3 cellular contexts compared by ENCODE assay signal in genomic region chr6:25869840-25870239, GRCh38.
TF ChIP-seq lines count a peak whose summit lies in the region.

No MANE protein-coding gene starts in this region.

TF ChIP-seq in A549, 52 proteins besides CTCF, POLR2A, EP300 and RAD21:
- TF ChIP-seq MAFK (IDR thresholded peaks at IDR 0.05; ENCODE audit: partially characterized antibody) (peak; percentile 73), HEYL (CRISPR knock-in tag; IDR thresholded peaks at IDR 0.05) (no peak)

TF ChIP-seq in IMR-90, 13 proteins besides CTCF, POLR2A, EP300 and RAD21:
- TF ChIP-seq MAFK (IDR thresholded peaks at IDR 0.05; ENCODE audit: low read depth, low read length) = peak; percentile 69
- TF ChIP-seq RFX5 (IDR thresholded peaks at IDR 0.05; ENCODE audit: low read depth, low read length) = no peak

TF ChIP-seq in K562, 482 proteins besides CTCF, POLR2A, EP300 and RAD21:
- TF ChIP-seq MXI1 (IDR thresholded peaks at IDR 0.05; ENCODE audit: low read depth, low read length) = no peak
- TF ChIP-seq ATF6 (CRISPR knock-in tag; IDR thresholded peaks at IDR 0.05) = no peak
- no peak for TF ChIP-seq CBX5 (IDR thresholded peaks at IDR 0.05; ENCODE audit: borderline replicate concordance, low read depth)
- TF ChIP-seq NFE2 (IDR thresholded peaks at IDR 0.05; ENCODE audit: low read depth) = no peak
- TF ChIP-seq ARID3A (IDR thresholded peaks at IDR 0.05; ENCODE audit: borderline replicate concordance, low read depth, low read length) = no peak
- peak; percentile 53 for TF ChIP-seq MAFG (tag; conservative IDR thresholded peaks at IDR 0.05)
- no peak for TF ChIP-seq HMG20A (CRISPR knock-in tag; conservative IDR thresholded peaks at IDR 0.05)
- TF ChIP-seq PML (IDR thresholded peaks at IDR 0.05; ENCODE audit: low read length) = no peak
- peak; percentile 69 for TF ChIP-seq ZNF316 (IDR thresholded peaks at IDR 0.05)
- no peak for TF ChIP-seq CBFA2T3 (IDR thresholded peaks at IDR 0.05)
- peak; percentile 66; the same call in 1 of the 2 replicates for TF ChIP-seq C11orf30 (IDR thresholded peaks at IDR 0.05; ENCODE audit: low read depth)
- no peak for TF ChIP-seq CTCFL (IDR thresholded peaks at IDR 0.05; ENCODE audit: borderline replicate concordance, insufficient read depth, low read depth, low read length, poor library complexity, severe bottlenecking)
- no peak for TF ChIP-seq SIRT6 (IDR thresholded peaks at IDR 0.05; ENCODE audit: low read depth, low read length)
- no peak for TF ChIP-seq SMARCE1 (IDR thresholded peaks at IDR 0.05)
- no peak for TF ChIP-seq HINFP (tag; conservative IDR thresholded peaks at IDR 0.05; ENCODE audit: low read depth)
- TF ChIP-seq BCLAF1 (IDR thresholded peaks at IDR 0.05; ENCODE audit: borderline replicate concordance in 1 of 2, control insufficient read depth in 1 of 2, low read depth in 2 of 2, low read length in 1 of 2) = no peak
- no peak for TF ChIP-seq GTF2B (IDR thresholded peaks at IDR 0.05; ENCODE audit: extremely low read depth, insufficient read length)
- TF ChIP-seq ZNF175 (CRISPR knock-in tag; IDR thresholded peaks at IDR 0.05; ENCODE audit: low read depth) = no peak
- TF ChIP-seq POLR2B (IDR thresholded peaks at IDR 0.05; ENCODE audit: low read depth, partially characterized antibody) = no peak
- no peak for TF ChIP-seq ZNF444 (CRISPR knock-in tag; IDR thresholded peaks at IDR 0.05)
- peak; percentile 58; the same call in 1 of the 2 replicates for TF ChIP-seq MAFK (IDR thresholded peaks at IDR 0.05; ENCODE audit: low read length)
- TF ChIP-seq ZNF644 (tag; IDR thresholded peaks at IDR 0.05; ENCODE audit: low read depth) = no peak
- no peak for TF ChIP-seq ZNF436 (CRISPR knock-in tag; IDR thresholded peaks at IDR 0.05)
- no peak for TF ChIP-seq HEY1 (CRISPR knock-in tag; IDR thresholded peaks at IDR 0.05; ENCODE audit: borderline replicate concordance)
- no peak for TF ChIP-seq DIDO1 (tag; IDR thresholded peaks at IDR 0.05; ENCODE audit: low read depth)
- no peak for TF ChIP-seq ZFX (CRISPR knock-in tag; IDR thresholded peaks at IDR 0.05)
- no peak for TF ChIP-seq PPARD (CRISPR knock-in tag; IDR thresholded peaks at IDR 0.05)
- TF ChIP-seq TAF1 (IDR thresholded peaks at IDR 0.05; ENCODE audit: control insufficient read depth, extremely low read depth, insufficient read depth, low read length, severe bottlenecking) = no peak
